Comparison of ENCODE assay signal across 15 cellular contexts in the genomic region with DNA sequence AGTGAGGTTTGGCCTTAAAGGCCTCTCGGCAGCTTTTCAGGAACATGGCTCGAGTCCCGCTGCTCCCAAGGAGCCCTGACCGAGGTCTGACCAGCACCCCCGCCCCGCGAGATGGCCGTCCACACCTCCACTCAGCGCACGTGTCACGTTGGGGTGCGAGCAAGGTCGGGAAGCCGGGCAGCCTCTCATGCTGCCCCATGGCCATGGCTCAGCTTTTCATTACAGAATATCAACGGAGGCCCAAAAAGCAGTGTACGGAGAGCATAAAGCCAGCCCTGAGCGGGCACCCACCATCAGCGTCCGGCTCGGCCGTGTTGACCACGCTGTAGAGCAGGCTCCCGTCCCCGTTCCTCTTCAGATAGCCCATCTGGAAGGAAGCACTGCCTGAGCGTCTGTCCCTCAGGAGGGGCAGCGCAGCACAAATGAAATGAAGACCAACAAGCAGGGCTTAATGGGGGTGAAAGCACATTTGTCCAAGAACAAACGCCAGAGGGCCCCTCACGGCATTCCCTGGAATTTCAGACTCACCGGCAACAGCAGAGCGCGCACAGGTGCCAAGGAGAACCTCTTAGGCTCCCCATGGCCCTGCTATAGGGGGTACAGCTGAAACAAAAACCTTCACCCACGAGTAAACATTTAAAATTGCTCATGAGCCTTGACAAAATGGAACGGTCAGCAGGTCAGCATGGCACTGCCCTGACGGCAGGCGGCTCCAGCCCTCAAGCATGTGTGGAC. TPM values are rescaled to one million over a fixed set of nuclear protein-coding genes. Genes with fewer than 3 reads are reported as not detected.
DNase-seq lines count a peak whose midpoint lies in the region; ATAC-seq and TF ChIP-seq lines count a peak whose summit lies in the region.
"Had no signal": no experiment of that assay in that cellular context is flagged by ENCODE, and none has a peak within 500 bp of the region (broad histone marks: within the 10 kb centered on the region; RNA-seq: fewer than 3 reads in every experiment).

No MANE protein-coding gene starts in this region.

- peaks cover 68% of the 10 kb centered on the region for H3K36me3 ChIP-seq in osteoblast (ENCODE audit: insufficient read depth, low read length)

- no peaks in the 10 kb centered on the region for H3K27me3 Mint-ChIP-seq in activated CD4-positive, alpha-beta memory T cell treated with anti-CD3 and anti-CD28 coated beads, Interleukin-2, amount 10 ng/mL, durations not matched to agents 7 days and 5 days
- H3K27me3 Mint-ChIP-seq in activated CD4-positive, alpha-beta memory T cell treated with anti-CD3 and anti-CD28 coated beads for 36 hours, result no peaks in the 10 kb centered on the region
- H3K27me3 Mint-ChIP-seq in chondrocyte (ENCODE audit: low read depth), result no peaks in the 10 kb centered on the region

- no peak overlapping the region for H3K27ac ChIP-seq in osteoblast (ENCODE audit: low read depth, low read length)
- H3K27ac ChIP-seq: 22Rv1 had no signal

- no peaks in the 10 kb centered on the region for H3K4me1 ChIP-seq in osteoblast (ENCODE audit: insufficient read depth, low read length)
- H3K4me1 ChIP-seq: HAP-1 had no signal

- no peak overlapping the region for H3K4me3 Mint-ChIP-seq in activated CD4-positive, alpha-beta memory T cell treated with anti-CD3 and anti-CD28 coated beads, Interleukin-2, amount 10 ng/mL, durations not matched to agents 7 days and 5 days
- no peak overlapping the region for H3K4me3 Mint-ChIP-seq in activated CD4-positive, alpha-beta memory T cell treated with anti-CD3 and anti-CD28 coated beads for 36 hours
- no peak overlapping the region for H3K4me3 Mint-ChIP-seq in chondrocyte (ENCODE audit: unreplicated experiment)
- H3K4me3 Mint-ChIP-seq in stimulated activated effector memory CD8-positive, alpha-beta T cell treated with anti-CD3 and anti-CD28 coated beads, Interleukin-12 subunit alpha, Interleukin-12 subunit beta, amount 100 ng/mL, for 72 hours, result no peak overlapping the region
- H3K4me3 Mint-ChIP-seq: CD14-positive monocyte; CD8-positive, alpha-beta T cell had no signal

- H3K9me3 ChIP-seq in osteoblast (ENCODE audit: low read depth, low read length), result no peaks in the 10 kb centered on the region
- H3K9me3 ChIP-seq: HAP-1 had no signal

- intact Hi-C loops in activated CD4-positive, alpha-beta memory T cell treated with anti-CD3 and anti-CD28 coated beads for 36 hours (cut with micrococcal nuclease), result no loop called here

- H3K36me3 Mint-ChIP-seq in activated CD4-positive, alpha-beta memory T cell treated with anti-CD3 and anti-CD28 coated beads, Interleukin-2, amount 10 ng/mL, durations not matched to agents 7 days and 5 days (ENCODE audit: low read depth), result peaks cover 72% of the 10 kb centered on the region
- peaks cover 61% of the 10 kb centered on the region for H3K36me3 Mint-ChIP-seq in activated CD4-positive, alpha-beta memory T cell treated with anti-CD3 and anti-CD28 coated beads for 36 hours
- H3K36me3 Mint-ChIP-seq in chondrocyte (ENCODE audit: low read depth), result peaks cover 45% of the 10 kb centered on the region
- peaks cover 79% of the 10 kb centered on the region for H3K36me3 Mint-ChIP-seq in stimulated activated effector memory CD8-positive, alpha-beta T cell treated with anti-CD3 and anti-CD28 coated beads, Interleukin-12 subunit alpha, Interleukin-12 subunit beta, amount 100 ng/mL, for 72 hours

- peaks cover 52% of the 10 kb centered on the region for H3K79me2 ChIP-seq in osteoblast (ENCODE audit: insufficient read depth, low read length)

- peaks cover 11% of the 10 kb centered on the region for H3K9me3 Mint-ChIP-seq in activated CD4-positive, alpha-beta memory T cell treated with anti-CD3 and anti-CD28 coated beads, Interleukin-2, amount 10 ng/mL, durations not matched to agents 7 days and 5 days
- H3K9me3 Mint-ChIP-seq in activated CD4-positive, alpha-beta memory T cell treated with anti-CD3 and anti-CD28 coated beads for 36 hours, result peaks cover 8% of the 10 kb centered on the region
- no peaks in the 10 kb centered on the region for H3K9me3 Mint-ChIP-seq in chondrocyte (ENCODE audit: low read depth)
- H3K9me3 Mint-ChIP-seq in stimulated activated effector memory CD8-positive, alpha-beta T cell treated with anti-CD3 and anti-CD28 coated beads, Interleukin-12 subunit alpha, Interleukin-12 subunit beta, amount 100 ng/mL, for 72 hours, result peaks cover 8% of the 10 kb centered on the region

- no peak overlapping the region for H3K4me3 ChIP-seq in osteoblast (ENCODE audit: insufficient read depth, low read length)
- H3K4me3 ChIP-seq: HAP-1 had no signal

- POLR2A ChIA-PET in activated CD4-positive, alpha-beta memory T cell treated with anti-CD3 and anti-CD28 coated beads, Interleukin-2, amount 10 ng/mL, durations not matched to agents 7 days and 5 days (lab: Charles Lee), result no interaction called here
- POLR2A ChIA-PET in activated CD4-positive, alpha-beta memory T cell treated with anti-CD3 and anti-CD28 coated beads for 36 hours (lab: Charles Lee), result interaction anchor here (0.7 kb wide), 1 partner anchor 11 kb away, joined by 3 read pairs; no protein-coding TSS in a partner anchor

- CTCF ChIA-PET in activated CD4-positive, alpha-beta memory T cell treated with anti-CD3 and anti-CD28 coated beads, Interleukin-2, amount 10 ng/mL, durations not matched to agents 7 days and 5 days (lab: Charles Lee), result no interaction called here
- CTCF ChIA-PET in activated CD4-positive, alpha-beta memory T cell treated with anti-CD3 and anti-CD28 coated beads for 36 hours (lab: Charles Lee), result no interaction called here

- TF ChIP-seq CTCF in chondrocyte (IDR thresholded peaks at IDR 0.05) (no peak), osteoblast (IDR thresholded peaks at IDR 0.05; ENCODE audit: extremely low read depth, low read depth, low read length) (no peak)

- peaks cover 32% of the 10 kb centered on the region for H4K20me1 ChIP-seq in osteoblast (ENCODE audit: insufficient read depth, low read length)

- ATAC-seq in stimulated activated effector memory CD8-positive, alpha-beta T cell treated with anti-CD3 and anti-CD28 coated beads, Interleukin-12 subunit alpha, Interleukin-12 subunit beta, amount 100 ng/mL, for 72 hours, result no peak
- ATAC-seq in GM18870 (IDR thresholded peaks at IDR 0.05; ENCODE audit: unreplicated experiment) (no peak), GM21786 (IDR thresholded peaks at IDR 0.05; ENCODE audit: unreplicated experiment) (no peak)
- ATAC-seq: CD8-positive, alpha-beta T cell had no signal

- DNase-seq in activated CD4-positive, alpha-beta memory T cell treated with anti-CD3 and anti-CD28 coated beads, Interleukin-2, amount 10 ng/mL, durations not matched to agents 7 days and 5 days, result no peak
- DNase-seq in activated CD4-positive, alpha-beta memory T cell treated with anti-CD3 and anti-CD28 coated beads for 36 hours, result no peak
- peak; percentile 91 for DNase-seq in chondrocyte (ENCODE audit: low spot score)
- DNase-seq in osteoblast (ENCODE audit: insufficient read length, low spot score, missing footprints), result peak; percentile 87
- no peak for DNase-seq in stimulated activated effector memory CD8-positive, alpha-beta T cell treated with anti-CD3 and anti-CD28 coated beads, Interleukin-12 subunit alpha, Interleukin-12 subunit beta, amount 100 ng/mL, for 72 hours (ENCODE audit: low spot score in 2 of 2)
- DNase-seq: CD8-positive, alpha-beta T cell; COR-L47; DMS153; DND-41; GDM1 had no signal

- H3K27me3 ChIP-seq in osteoblast (ENCODE audit: insufficient read depth, low read length), result no peaks in the 10 kb centered on the region

- no peak overlapping the region for H2AFZ ChIP-seq in osteoblast (ENCODE audit: low read length)

- no peak overlapping the region for H3K4me2 ChIP-seq in osteoblast (ENCODE audit: insufficient read depth, low read length)

- peak overlapping the region; percentile 35 for H3K27ac Mint-ChIP-seq in activated CD4-positive, alpha-beta memory T cell treated with anti-CD3 and anti-CD28 coated beads, Interleukin-2, amount 10 ng/mL, durations not matched to agents 7 days and 5 days
- no peak overlapping the region for H3K27ac Mint-ChIP-seq in activated CD4-positive, alpha-beta memory T cell treated with anti-CD3 and anti-CD28 coated beads for 36 hours
- H3K27ac Mint-ChIP-seq in chondrocyte (ENCODE audit: unreplicated experiment), result no peak overlapping the region
- peak overlapping the region; percentile 99 for H3K27ac Mint-ChIP-seq in stimulated activated effector memory CD8-positive, alpha-beta T cell treated with anti-CD3 and anti-CD28 coated beads, Interleukin-12 subunit alpha, Interleukin-12 subunit beta, amount 100 ng/mL, for 72 hours
- H3K27ac Mint-ChIP-seq: CD8-positive, alpha-beta T cell had no signal

- H3K4me1 Mint-ChIP-seq in activated CD4-positive, alpha-beta memory T cell treated with anti-CD3 and anti-CD28 coated beads, Interleukin-2, amount 10 ng/mL, durations not matched to agents 7 days and 5 days, result peaks cover 18% of the 10 kb centered on the region
- peaks cover 20% of the 10 kb centered on the region for H3K4me1 Mint-ChIP-seq in activated CD4-positive, alpha-beta memory T cell treated with anti-CD3 and anti-CD28 coated beads for 36 hours (ENCODE audit: low read depth)
- H3K4me1 Mint-ChIP-seq in chondrocyte (ENCODE audit: low read depth), result no peaks in the 10 kb centered on the region
- peaks cover 29% of the 10 kb centered on the region for H3K4me1 Mint-ChIP-seq in stimulated activated effector memory CD8-positive, alpha-beta T cell treated with anti-CD3 and anti-CD28 coated beads, Interleukin-12 subunit alpha, Interleukin-12 subunit beta, amount 100 ng/mL, for 72 hours

RNA-seq across cellular contexts. Expression of a gene that starts 11.6 kb away (rescaled TPM):
- 10 to 100 TPM; 52.3 to 54.0 TPM for total RNA-seq in activated CD4-positive, alpha-beta memory T cell treated with anti-CD3 and anti-CD28 coated beads, Interleukin-2, amount 10 ng/mL, durations not matched to agents 7 days and 5 days
- total RNA-seq in activated CD4-positive, alpha-beta memory T cell treated with anti-CD3 and anti-CD28 coated beads for 36 hours, result 10 to 100 TPM; 43.1 to 50.7 TPM
- total RNA-seq in chondrocyte (26.5 to 30.4 TPM (median 30.1 TPM) in 3 replicates), osteoblast (29.8 and 35.8 TPM in 2 replicates)

RNA-seq across cellular contexts. Expression of a gene that starts 11.7 kb away (rescaled TPM):
- 10 to 100 TPM; 26.6 to 28.8 TPM for total RNA-seq in activated CD4-positive, alpha-beta memory T cell treated with anti-CD3 and anti-CD28 coated beads, Interleukin-2, amount 10 ng/mL, durations not matched to agents 7 days and 5 days
- total RNA-seq in activated CD4-positive, alpha-beta memory T cell treated with anti-CD3 and anti-CD28 coated beads for 36 hours, result 10 to 100 TPM; 32.4 to 33.9 TPM
- total RNA-seq in chondrocyte (4.9 to 8.1 TPM (median 6.4 TPM) in 3 replicates), osteoblast (3.8 and 4.0 TPM in 2 replicates)

RNA-seq across cellular contexts. Expression of a gene that starts 30.2 kb away (rescaled TPM):
- 1 to 10 TPM; 5.8 to 6.6 TPM for total RNA-seq in activated CD4-positive, alpha-beta memory T cell treated with anti-CD3 and anti-CD28 coated beads, Interleukin-2, amount 10 ng/mL, durations not matched to agents 7 days and 5 days
- total RNA-seq in activated CD4-positive, alpha-beta memory T cell treated with anti-CD3 and anti-CD28 coated beads for 36 hours, result 1 to 10 TPM; 6.2 to 7.9 TPM
- 1.9 to 4.7 TPM (median 2.3 TPM) in 3 replicates for total RNA-seq in chondrocyte
- 1.2 and 1.8 TPM in 2 replicates for total RNA-seq in osteoblast

Comparison
In these comparisons a context has a peak if more than half of its experiments do, and no peak if none do; other contexts are left out.
1. H3K27ac Mint-ChIP-seq: peak in activated CD4-positive, alpha-beta memory T cell treated with anti-CD3 and anti-CD28 coated beads, Interleukin-2, amount 10 ng/mL, durations not matched to agents 7 days and 5 days (single experiment) and stimulated activated effector memory CD8-positive, alpha-beta T cell treated with anti-CD3 and anti-CD28 coated beads, Interleukin-12 subunit alpha, Interleukin-12 subunit beta, amount 100 ng/mL, for 72 hours (single experiment); none in activated CD4-positive, alpha-beta memory T cell treated with anti-CD3 and anti-CD28 coated beads for 36 hours (single experiment) and chondrocyte (single experiment).
2. DNase-seq: peak in chondrocyte (single experiment) and osteoblast (single experiment); none in activated CD4-positive, alpha-beta memory T cell treated with anti-CD3 and anti-CD28 coated beads, Interleukin-2, amount 10 ng/mL, durations not matched to agents 7 days and 5 days (single experiment), activated CD4-positive, alpha-beta memory T cell treated with anti-CD3 and anti-CD28 coated beads for 36 hours (single experiment) and stimulated activated effector memory CD8-positive, alpha-beta T cell treated with anti-CD3 and anti-CD28 coated beads, Interleukin-12 subunit alpha, Interleukin-12 subunit beta, amount 100 ng/mL, for 72 hours (0 of 2).